In the genomic region with DNA sequence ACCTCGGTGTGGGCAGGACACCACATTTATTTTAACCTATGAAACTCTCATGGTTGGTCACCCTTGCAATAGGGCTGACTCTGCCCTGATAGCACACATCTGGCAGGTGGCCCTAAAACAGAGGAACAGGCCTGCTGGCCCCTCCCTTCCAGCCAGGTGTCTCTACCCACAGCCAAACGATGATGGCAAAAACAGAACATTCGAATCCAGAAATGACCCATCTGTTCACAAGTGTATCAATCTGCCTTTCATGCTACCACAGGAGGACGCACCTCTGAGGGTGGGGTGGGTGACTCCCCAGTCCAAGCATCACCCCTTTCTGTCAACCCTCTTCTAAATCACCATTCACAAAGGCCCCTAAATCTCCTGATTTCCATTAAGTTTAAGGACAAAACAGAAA, we compare ENCODE assay signal across 9 cellular contexts.
A peak's percentile ranks its signal among the peaks of the same experiment; 100 is the strongest.
DNase-seq lines count a peak whose midpoint lies in the region; ATAC-seq and TF ChIP-seq lines count a peak whose summit lies in the region.
"Had no signal": no experiment of that assay in that cellular context is flagged by ENCODE, and none has a peak within 500 bp of the region (broad histone marks: within the 10 kb centered on the region; RNA-seq: fewer than 3 reads in every experiment).

No MANE protein-coding gene starts in this region.

- POLR2A ChIA-PET in activated CD8-positive, alpha-beta T cell treated with anti-CD3 and anti-CD28 coated beads, Interleukin-2, amount 10 ng/mL, durations not matched to agents 7 days and 5 days (lab: Charles Lee): interaction anchor here (0.7 to 11.1 kb wide), 11 partner anchors 8 to 178 kb away, joined by 3 to 230 read pairs (median 5); no protein-coding TSS in a partner anchor
- POLR2A ChIA-PET in RWPE1 (lab: Yijun Ruan, JAX; ENCODE audit: low non-redundant PET): no interaction called here

- H3K27me3 ChIP-seq in heart right ventricle: no peaks in the 10 kb centered on the region
- H3K27me3 ChIP-seq in transverse colon: no peaks in the 10 kb centered on the region
- H3K27me3 ChIP-seq: suprapubic skin had no signal

- 53 to 75% methylated on average over 4 of the region's 4 CpGs for WGBS in heart right ventricle, 2 donors
- WGBS in transverse colon (ENCODE audit: low coverage in 1 of 2), 2 donors: 60 to 80% methylated on average over 1 to 4 of the region's 4 CpGs

- H3K9me3 Mint-ChIP-seq in activated CD8-positive, alpha-beta T cell treated with anti-CD3 and anti-CD28 coated beads, Interleukin-2, amount 10 ng/mL, durations not matched to agents 7 days and 5 days (ENCODE audit: insufficient read depth): no peaks in the 10 kb centered on the region

- CTCF ChIA-PET in activated CD8-positive, alpha-beta T cell treated with anti-CD3 and anti-CD28 coated beads, Interleukin-2, amount 10 ng/mL, durations not matched to agents 7 days and 5 days (lab: Charles Lee): interaction anchor here (0.9 to 9.4 kb wide), 8 partner anchors 11 to 179 kb away, joined by 3 to 118 read pairs (median 8); no protein-coding TSS in a partner anchor
- CTCF ChIA-PET in RWPE1 (lab: Yijun Ruan, JAX): no interaction called here

- no peak for TF ChIP-seq EP300 in transverse colon (IDR thresholded peaks at IDR 0.05; ENCODE audit: low read depth)

- peak overlapping the region; percentile 70 for H3K4me3 Mint-ChIP-seq in activated CD8-positive, alpha-beta T cell treated with anti-CD3 and anti-CD28 coated beads, Interleukin-2, amount 10 ng/mL, durations not matched to agents 7 days and 5 days

- intact Hi-C loops in heart right ventricle (cut with DNase I) (loop anchor here in 6 of 10 donors (5.0 to 10.0 kb wide), 9 partner anchors 38 to 174 kb away; no protein-coding TSS in a partner anchor), left ventricle myocardium superior (cut with micrococcal nuclease) (no loop called here), transverse colon (cut with DNase I; ENCODE audit: low total_unique reads) (no loop called here)

- TF ChIP-seq CTCF in heart right ventricle (IDR thresholded peaks at IDR 0.05) (no peak), transverse colon (IDR thresholded peaks at IDR 0.05) (no peak), RWPE1 (conservative IDR thresholded peaks at IDR 0.05; ENCODE audit: low read depth) (no peak)

- in situ Hi-C loops in transverse colon (cut with MboI; ENCODE audit: low pct_ligation_motif_present in 1 of 4, low pct_unique_long_range_greater_than_20kb in 1 of 4, low sequenced_read_pairs in 3 of 4): loop anchor here in 1 of 4 donors (25.0 kb wide), 1 partner anchor 157 kb away; no protein-coding TSS in a partner anchor

- H3K9me3 ChIP-seq in heart right ventricle: no peaks in the 10 kb centered on the region
- H3K9me3 ChIP-seq in transverse colon: no peaks in the 10 kb centered on the region
- H3K9me3 ChIP-seq: suprapubic skin had no signal

- H3K27ac Mint-ChIP-seq in activated CD8-positive, alpha-beta T cell treated with anti-CD3 and anti-CD28 coated beads, Interleukin-2, amount 10 ng/mL, durations not matched to agents 7 days and 5 days: peak overlapping the region; percentile 82

- H3K27ac ChIP-seq in heart right ventricle (peak overlapping the region in 7 of 10 donors; percentile 57 to 84 (median 79)), transverse colon (peak overlapping the region; percentile 21 to 75 (median 72)), RWPE1 (no peak overlapping the region)

- TF ChIP-seq POLR2A in transverse colon (IDR thresholded peaks at IDR 0.05): no peak

- H3K36me3 ChIP-seq in heart right ventricle: peaks cover 0 to 95% (median 12%) of the 10 kb centered on the region in 9 donors
- peaks cover 0 to 7% (median 0%) of the 10 kb centered on the region in 4 donors for H3K36me3 ChIP-seq in transverse colon

- H3K36me3 Mint-ChIP-seq in activated CD8-positive, alpha-beta T cell treated with anti-CD3 and anti-CD28 coated beads, Interleukin-2, amount 10 ng/mL, durations not matched to agents 7 days and 5 days (ENCODE audit: low read depth): peaks cover 97% of the 10 kb centered on the region

- ATAC-seq in heart right ventricle: no peak
- no peak for ATAC-seq in left ventricle myocardium superior
- ATAC-seq in HG02885 (IDR thresholded peaks at IDR 0.05; ENCODE audit: poor library complexity, unreplicated experiment): peak; percentile 53
- no peak for ATAC-seq in activated CD8-positive, alpha-beta T cell treated with anti-CD3 and anti-CD28 coated beads, Interleukin-2, amount 10 ng/mL, durations not matched to agents 7 days and 5 days

- DNase-seq in heart right ventricle (no peak), left ventricle myocardium superior (no peak), transverse colon (peak; percentile 53), RWPE1 (ENCODE audit: low spot score) (no peak), mesenteric fat pad (ENCODE audit: low spot score) (no peak), activated gamma-delta T cell (lab: John Stamatoyannopoulos, UW) (no peak)
- peak; percentile 28 for DNase-seq in activated CD8-positive, alpha-beta T cell treated with anti-CD3 and anti-CD28 coated beads, Interleukin-2, amount 10 ng/mL, durations not matched to agents 7 days and 5 days

- H3K4me3 ChIP-seq in heart right ventricle: no peak overlapping the region
- no peak overlapping the region for H3K4me3 ChIP-seq in transverse colon
- H3K4me3 ChIP-seq: suprapubic skin had no signal

- H3K4me1 ChIP-seq in heart right ventricle (peaks cover 26 to 100% (median 96%) of the 10 kb centered on the region in 9 donors), transverse colon (peaks cover 25 to 93% (median 46%) of the 10 kb centered on the region in 4 donors)

- peaks cover 98% of the 10 kb centered on the region for H3K4me1 Mint-ChIP-seq in activated CD8-positive, alpha-beta T cell treated with anti-CD3 and anti-CD28 coated beads, Interleukin-2, amount 10 ng/mL, durations not matched to agents 7 days and 5 days (ENCODE audit: low read depth)

- H3K27me3 Mint-ChIP-seq in activated CD8-positive, alpha-beta T cell treated with anti-CD3 and anti-CD28 coated beads, Interleukin-2, amount 10 ng/mL, durations not matched to agents 7 days and 5 days (ENCODE audit: low read depth): no peaks in the 10 kb centered on the region

Comparison
In these comparisons a context has a peak if more than half of its experiments do, and no peak if none do; other contexts are left out.
1. intact Hi-C loops: an anchor here in heart right ventricle (5.0 to 10.0 kb wide); none called in left ventricle myocardium superior and transverse colon.
2. DNase-seq: peak in activated CD8-positive, alpha-beta T cell treated with anti-CD3 and anti-CD28 coated beads, Interleukin-2, amount 10 ng/mL, durations not matched to agents 7 days and 5 days (single experiment) and transverse colon (single experiment); none in heart right ventricle (0 of 2), left ventricle myocardium superior (single experiment), RWPE1 (single experiment), mesenteric fat pad (single experiment) and activated gamma-delta T cell (single experiment).